8 cellular contexts compared by ENCODE assay signal in genomic region chr11:119567667-119568582, GRCh38.
DNase-seq lines count a peak whose midpoint lies in the region; ATAC-seq and TF ChIP-seq lines count a peak whose summit lies in the region.

No MANE protein-coding gene starts in this region.

- H3K4me1 ChIP-seq in BE2C = peaks cover 17% of the 10 kb centered on the region
- H3K4me1 ChIP-seq in foreskin keratinocyte = peaks cover 8% of the 10 kb centered on the region
- H3K4me1 ChIP-seq in testis = no peaks in the 10 kb centered on the region
- no peaks in the 10 kb centered on the region for H3K4me1 ChIP-seq in colonic mucosa

- peak; percentile 26 for ATAC-seq in foreskin keratinocyte

- TF ChIP-seq POLR2A in testis (IDR thresholded peaks at IDR 0.05) = no peak

- H3K27me3 ChIP-seq in BE2C (no peaks in the 10 kb centered on the region), foreskin keratinocyte (peaks cover 29% of the 10 kb centered on the region), testis (no peaks in the 10 kb centered on the region), colonic mucosa (no peaks in the 10 kb centered on the region)

- H3K27ac Mint-ChIP-seq in activated T-cell treated with anti-CD3 and anti-CD28 coated beads, Interleukin-2, amount 50 U/mL, for 24 hours = no peak overlapping the region

- H3K36me3 ChIP-seq in BE2C (no peaks in the 10 kb centered on the region), testis (ENCODE audit: low read depth, missing control alignments) (no peaks in the 10 kb centered on the region), colonic mucosa (no peaks in the 10 kb centered on the region)

- TF ChIP-seq CTCF in BE2C (IDR thresholded peaks at IDR 0.05; ENCODE audit: low read depth, low read length) (no peak), foreskin keratinocyte (conservative IDR thresholded peaks at IDR 0.05) (no peak), testis (IDR thresholded peaks at IDR 0.05) (no peak), colonic mucosa (IDR thresholded peaks at IDR 0.05) (no peak)

- no peak overlapping the region for H3K4me3 Mint-ChIP-seq in activated T-cell treated with anti-CD3 and anti-CD28 coated beads, Interleukin-2, amount 50 U/mL, for 24 hours

- H3K9ac ChIP-seq in colonic mucosa (ENCODE audit: low read depth in 2 of 2, low read length in 2 of 2) = no peak overlapping the region

- no peak overlapping the region for H3K27ac ChIP-seq in foreskin keratinocyte
- H3K27ac ChIP-seq in testis = no peak overlapping the region
- no peak overlapping the region for H3K27ac ChIP-seq in colonic mucosa

- H3K36me3 Mint-ChIP-seq in activated T-cell treated with anti-CD3 and anti-CD28 coated beads, Interleukin-2, amount 50 U/mL, for 24 hours (ENCODE audit: low read depth) = no peaks in the 10 kb centered on the region

- H3K27me3 Mint-ChIP-seq in activated T-cell treated with anti-CD3 and anti-CD28 coated beads, Interleukin-2, amount 50 U/mL, for 24 hours = peaks cover 13% of the 10 kb centered on the region

- WGBS in testis, 2 donors = 55 to 74% methylated on average over 9 of the region's 9 CpGs

- DNase-seq in BE2C (peak; percentile 89), H4 (ENCODE audit: low spot score) (peak; percentile 93), NCI-H526 (lab: John Stamatoyannopoulos, UW) (peak; percentile 75 to 94), foreskin keratinocyte (peak in 1 of 2 donors; percentile 30), testis (peak; percentile 16), colonic mucosa (no peak), NCI-H1048 (lab: John Stamatoyannopoulos, UW) (no peak)
- DNase-seq in activated T-cell treated with anti-CD3 and anti-CD28 coated beads, Interleukin-2, amount 50 U/mL, for 24 hours = no peak

- no peaks in the 10 kb centered on the region for H3K9me3 Mint-ChIP-seq in activated T-cell treated with anti-CD3 and anti-CD28 coated beads, Interleukin-2, amount 50 U/mL, for 24 hours

- intact Hi-C loops in testis (cut with DNase I; ENCODE audit: low total_unique reads) (no loop called here), colonic mucosa (cut with DNase I) (no loop called here)

- no peak overlapping the region for H3K4me3 ChIP-seq in BE2C (ENCODE audit: low read depth, low read length)
- no peak overlapping the region for H3K4me3 ChIP-seq in testis
- H3K4me3 ChIP-seq in colonic mucosa = no peak overlapping the region

- H3K9me3 ChIP-seq in BE2C = no peaks in the 10 kb centered on the region
- H3K9me3 ChIP-seq in testis = no peaks in the 10 kb centered on the region
- no peaks in the 10 kb centered on the region for H3K9me3 ChIP-seq in colonic mucosa

- H3K4me1 Mint-ChIP-seq in activated T-cell treated with anti-CD3 and anti-CD28 coated beads, Interleukin-2, amount 50 U/mL, for 24 hours (ENCODE audit: low read depth) = no peaks in the 10 kb centered on the region

Comparison
In these comparisons a context has a peak if more than half of its experiments do, and no peak if none do; other contexts are left out.
1. DNase-seq: peak in BE2C (single experiment), H4 (single experiment), NCI-H526 (2 of 2) and testis (single experiment); none in activated T-cell treated with anti-CD3 and anti-CD28 coated beads, Interleukin-2, amount 50 U/mL, for 24 hours (single experiment), colonic mucosa (single experiment) and NCI-H1048 (single experiment).